24 cellular contexts compared by ENCODE assay signal in the genomic region with DNA sequence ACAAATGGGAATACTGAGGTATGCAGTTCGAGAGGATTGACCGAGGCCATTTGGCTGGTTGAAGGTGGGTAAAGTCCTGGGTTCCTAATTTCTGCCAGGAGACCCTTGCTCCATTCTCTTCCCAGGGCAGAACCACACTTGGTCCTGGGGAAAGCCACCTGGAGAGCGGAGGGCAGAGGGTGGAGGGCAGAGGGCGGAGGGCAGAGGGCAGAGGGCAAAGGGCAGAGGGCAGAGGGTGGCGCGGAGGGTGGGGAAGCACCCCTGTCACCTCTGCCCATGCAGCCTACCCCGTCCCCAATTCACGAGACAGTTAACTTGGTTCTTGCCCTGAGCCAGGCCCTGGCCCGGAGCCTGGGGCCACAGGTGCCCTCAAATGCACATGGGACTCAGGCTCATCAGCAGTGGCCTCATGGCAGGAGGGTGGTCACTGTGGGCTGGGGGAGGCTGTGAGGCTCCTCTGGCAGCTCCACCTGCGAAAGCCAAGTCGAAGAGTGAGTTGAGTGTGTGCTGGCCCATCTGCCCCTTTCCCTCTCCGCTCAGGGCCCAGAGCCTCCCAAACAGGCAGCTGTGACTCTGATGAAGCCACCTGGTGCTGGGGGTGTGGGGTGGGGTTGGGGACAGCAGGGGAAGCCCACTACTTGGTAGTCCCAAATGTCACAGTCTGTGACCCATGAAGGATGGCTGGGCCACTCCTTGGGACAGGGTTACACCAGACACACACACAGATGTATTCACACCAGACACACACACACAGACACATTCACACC. TPM values are rescaled to one million over a fixed set of nuclear protein-coding genes. Genes with fewer than 3 reads are reported as not detected.
DNase-seq lines count a peak whose midpoint lies in the region; ATAC-seq and TF ChIP-seq lines count a peak whose summit lies in the region.
"Had no signal": no experiment of that assay in that cellular context is flagged by ENCODE, and none has a peak within 500 bp of the region (broad histone marks: within the 10 kb centered on the region; RNA-seq: fewer than 3 reads in every experiment).

No MANE protein-coding gene starts in this region.

- H3K4me3 ChIP-seq in WERI-Rb-1 (ENCODE audit: low read depth, low read length) = no peak overlapping the region
- H3K4me3 ChIP-seq in neuronal stem cell (ENCODE audit: low read length in 2 of 2) = no peak overlapping the region
- H3K4me3 ChIP-seq: A549, GM23338, SJCRH30 had no signal

- peaks cover 0 to 22% of the 10 kb centered on the region in 2 donors for H3K4me1 ChIP-seq in neuronal stem cell (ENCODE audit: control insufficient read depth in 2 of 2, insufficient read depth in 1 of 2, low read depth in 1 of 2, low read length in 2 of 2)
- H3K4me1 ChIP-seq: A549, SJCRH30 had no signal

- TF ChIP-seq CTCF in natural killer cell (IDR thresholded peaks at IDR 0.05) (no peak), WERI-Rb-1 (IDR thresholded peaks at IDR 0.05; ENCODE audit: low read depth, low read length) (no peak)

- H2BK12ac ChIP-seq in neuronal stem cell (ENCODE audit: low read length) = peak overlapping the region; percentile 33

- H3K27me3 ChIP-seq in WERI-Rb-1 (ENCODE audit: insufficient read depth, low read depth, severe bottlenecking) (no peaks in the 10 kb centered on the region), neuronal stem cell (ENCODE audit: control insufficient read depth in 3 of 3, insufficient read depth in 3 of 3, low read depth in 1 of 3, low read length in 3 of 3) (peaks cover 0 to 4% (median 0%) of the 10 kb centered on the region in 3 experiments)

- H3K9me3 Mint-ChIP-seq in natural killer cell treated with Interleukin-12 subunit alpha and Interleukin-12 subunit beta and Interleukin-15 and Interleukin-18, amount 100 ng/mL, for 72 hours = no peaks in the 10 kb centered on the region
- H3K9me3 Mint-ChIP-seq in natural killer cell = no peaks in the 10 kb centered on the region
- H3K9me3 Mint-ChIP-seq: GM23338, T-cell had no signal

- H3K36me3 ChIP-seq in WERI-Rb-1 (peaks cover 8% of the 10 kb centered on the region), neuronal stem cell (replicated peaks in 1 of 2; ENCODE audit: control insufficient read depth in 2 of 2, insufficient read depth in 2 of 2, low read length in 2 of 2) (no peaks in the 10 kb centered on the region)
- H3K36me3 ChIP-seq: SJCRH30 had no signal

- no peak overlapping the region for H3K4me2 ChIP-seq in neuronal stem cell (ENCODE audit: insufficient read depth, low read length, poor library complexity, severe bottlenecking)
- H3K4me2 ChIP-seq: A549, GM23338 had no signal

- H3K4me1 Mint-ChIP-seq in natural killer cell treated with Interleukin-12 subunit alpha and Interleukin-12 subunit beta and Interleukin-15 and Interleukin-18, amount 100 ng/mL, for 72 hours (ENCODE audit: low read depth in 2 of 2) = no peaks in the 10 kb centered on the region
- no peaks in the 10 kb centered on the region for H3K4me1 Mint-ChIP-seq in natural killer cell
- H3K4me1 Mint-ChIP-seq: B cell, T-cell had no signal

- H2AFZ ChIP-seq in neuronal stem cell (ENCODE audit: low read length) = no peak overlapping the region

- H2BK120ac ChIP-seq in neuronal stem cell (ENCODE audit: low read depth, low read length) = no peak overlapping the region

- no peak for ATAC-seq in natural killer cell treated with Interleukin-12 subunit alpha and Interleukin-12 subunit beta and Interleukin-15 and Interleukin-18, amount 100 ng/mL, for 72 hours
- ATAC-seq in natural killer cell = no peak
- no peak for ATAC-seq in GM21423 (IDR thresholded peaks at IDR 0.05; ENCODE audit: unreplicated experiment)
- ATAC-seq: A549, HepG2, T-cell had no signal

- peak; percentile 49 for DNase-seq in natural killer cell treated with Interleukin-12 subunit alpha and Interleukin-12 subunit beta and Interleukin-15 and Interleukin-18, amount 100 ng/mL, for 72 hours (ENCODE audit: low spot score)
- DNase-seq in natural killer cell (no peak), WERI-Rb-1 (peak; percentile 49), neuronal stem cell (ENCODE audit: low spot score) (no peak), NCI-H1436 treated with DMSO at 0.1 percent for 48 hours (lab: John Stamatoyannopoulos, UW) (no peak), posterior vena cava (ENCODE audit: low spot score) (no peak)
- DNase-seq: DMS79, HCEC 1CT, KG1, NCI-H1092 treated with DMSO at 0.1 percent for 48 hours, NCI-H146, NCI-H2081, NCI-H446, NCI-H69, SJCRH30, T-cell had no signal

- peak overlapping the region; percentile 82 for H2BK15ac ChIP-seq in neuronal stem cell (ENCODE audit: low read length)

- H3K4ac ChIP-seq in neuronal stem cell (ENCODE audit: low read length) = no peak overlapping the region

- no peaks in the 10 kb centered on the region for H3K79me1 ChIP-seq in neuronal stem cell (ENCODE audit: low read depth, low read length)

- H3K27ac ChIP-seq in WERI-Rb-1 (peak overlapping the region; percentile 89), neuronal stem cell (replicated peaks; ENCODE audit: low read length) (no peak overlapping the region)
- H3K27ac ChIP-seq: A549, HL-60, SJCRH30 had no signal

- no peaks in the 10 kb centered on the region for H3K27me3 Mint-ChIP-seq in natural killer cell treated with Interleukin-12 subunit alpha and Interleukin-12 subunit beta and Interleukin-15 and Interleukin-18, amount 100 ng/mL, for 72 hours
- no peaks in the 10 kb centered on the region for H3K27me3 Mint-ChIP-seq in natural killer cell (ENCODE audit: low read depth in 2 of 2)

- peak overlapping the region; percentile 31 for H4K91ac ChIP-seq in neuronal stem cell (ENCODE audit: low read depth, low read length, poor library complexity)

- peak overlapping the region; percentile 72 for H3K18ac ChIP-seq in neuronal stem cell (ENCODE audit: low read length)

- no peak overlapping the region for H3K9ac ChIP-seq in neuronal stem cell (ENCODE audit: low read depth, low read length, poor library complexity)

- H4K8ac ChIP-seq in neuronal stem cell (ENCODE audit: low read depth, low read length) = no peak overlapping the region

- no CpG with 5 or more reads among the region's 12 CpGs for WGBS in neuronal stem cell (ENCODE audit: extremely low coverage in 2 of 2, insufficient read length in 2 of 2, insufficient replicate concordance in 1 of 2), 2 donors

- H3K36me3 Mint-ChIP-seq in natural killer cell treated with Interleukin-12 subunit alpha and Interleukin-12 subunit beta and Interleukin-15 and Interleukin-18, amount 100 ng/mL, for 72 hours = no peaks in the 10 kb centered on the region
- no peaks in the 10 kb centered on the region for H3K36me3 Mint-ChIP-seq in natural killer cell
- H3K36me3 Mint-ChIP-seq: T-cell had no signal

- H2BK5ac ChIP-seq in neuronal stem cell (ENCODE audit: low read length) = peak overlapping the region; percentile 32

- H3K27ac Mint-ChIP-seq in natural killer cell treated with Interleukin-12 subunit alpha and Interleukin-12 subunit beta and Interleukin-15 and Interleukin-18, amount 100 ng/mL, for 72 hours = no peak overlapping the region
- no peak overlapping the region for H3K27ac Mint-ChIP-seq in natural killer cell
- H3K27ac Mint-ChIP-seq: B cell, CD14-positive monocyte, GM23338, T-cell had no signal

- H3K9me3 ChIP-seq in WERI-Rb-1 (ENCODE audit: severe bottlenecking) (no peaks in the 10 kb centered on the region), neuronal stem cell (replicated peaks in 1 of 2; ENCODE audit: control insufficient read depth in 2 of 2, insufficient read depth in 1 of 2, low read depth in 1 of 2, low read length in 2 of 2) (no peaks in the 10 kb centered on the region)
- H3K9me3 ChIP-seq: A549, SJCRH30 had no signal

- intact Hi-C loops in natural killer cell (cut with micrococcal nuclease) = no loop called here
- intact Hi-C loops in posterior vena cava (cut with DNase I) = no loop called here

- H2AK5ac ChIP-seq in neuronal stem cell (ENCODE audit: low read depth, low read length) = peak overlapping the region; percentile 98

- H3K14ac ChIP-seq in neuronal stem cell (ENCODE audit: low read length) = no peak overlapping the region

- H3K23ac ChIP-seq in neuronal stem cell (ENCODE audit: low read depth, low read length, poor library complexity) = no peak overlapping the region

- no peak overlapping the region for H3K4me3 Mint-ChIP-seq in natural killer cell treated with Interleukin-12 subunit alpha and Interleukin-12 subunit beta and Interleukin-15 and Interleukin-18, amount 100 ng/mL, for 72 hours
- H3K4me3 Mint-ChIP-seq in natural killer cell = no peak overlapping the region
- H3K4me3 Mint-ChIP-seq: B cell, GM23338, T-cell had no signal

RNA-seq across cellular contexts. Expression of a gene that starts 28.0 kb away (rescaled TPM):
- total RNA-seq in natural killer cell treated with Interleukin-12 subunit alpha and Interleukin-12 subunit beta and Interleukin-15 and Interleukin-18, amount 100 ng/mL, for 72 hours = not detected
- total RNA-seq in natural killer cell (10 to 100 TPM; 22.7 to 70.3 (median 26.9) TPM), posterior vena cava (10 to 100 TPM in 1 of 2 donors, 1 to 10 TPM in 1; 7.1 to 16.5 TPM)
- not detected for polyA plus RNA-seq in neuronal stem cell (2013, experiment 1 of 2)
- polyA plus RNA-seq in neuronal stem cell (2013, experiment 2 of 2) = not detected
- total RNA-seq: GM23338, HepG2, HT-29, SJCRH30 had no signal
- polyA plus RNA-seq: A549, GM23338, HepG2 had no signal

Comparison
In these comparisons a context has a peak if more than half of its experiments do, and no peak if none do; other contexts are left out.
1. DNase-seq: peak in natural killer cell treated with Interleukin-12 subunit alpha and Interleukin-12 subunit beta and Interleukin-15 and Interleukin-18, amount 100 ng/mL, for 72 hours (single experiment) and WERI-Rb-1 (single experiment); none in natural killer cell (single experiment), neuronal stem cell (single experiment), NCI-H1436 treated with DMSO at 0.1 percent for 48 hours (single experiment) and posterior vena cava (single experiment).
2. RNA of a gene that starts 28.0 kb away (total RNA-seq): 22.7 to 70.3 TPM in natural killer cell and 7.1 to 16.5 TPM in posterior vena cava; not detected in natural killer cell treated with Interleukin-12 subunit alpha and Interleukin-12 subunit beta and Interleukin-15 and Interleukin-18, amount 100 ng/mL, for 72 hours; every median in the first group is over 4 times any median in the second.